In the genomic region with DNA sequence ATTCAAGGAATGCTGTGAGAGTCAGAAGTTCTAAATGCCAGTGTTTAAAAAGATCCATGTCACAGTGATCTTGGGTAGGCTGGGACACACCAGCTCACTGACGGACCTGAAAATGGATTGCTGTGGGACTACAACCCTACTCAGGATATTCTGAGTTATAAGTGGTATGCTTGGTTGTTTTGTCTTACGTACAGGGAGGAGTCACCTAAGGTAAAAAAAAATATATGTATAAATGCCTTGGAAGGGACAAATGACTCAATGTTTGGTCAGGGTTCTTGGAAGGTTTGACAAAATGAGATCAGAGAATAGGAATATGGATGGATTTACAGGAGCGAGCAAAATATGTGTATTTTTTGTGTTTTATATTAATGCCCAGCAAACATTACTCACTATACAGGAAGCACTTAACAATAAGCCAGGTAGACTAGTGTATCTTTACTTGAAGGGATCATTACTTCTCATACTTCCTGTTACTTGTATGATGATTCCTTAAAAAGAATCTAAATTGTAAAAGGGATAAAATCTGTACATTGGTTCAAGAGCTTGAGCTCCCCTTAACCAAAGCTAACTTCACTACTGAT, we compare ENCODE assay signal across 1 cellular context.
TF ChIP-seq lines count a peak whose summit lies in the region.

No MANE protein-coding gene starts in this region.

TF ChIP-seq in GM12878, 131 proteins besides CTCF, POLR2A, EP300 and RAD21 (continued from another document):
- TF ChIP-seq MYB (IDR thresholded peaks at IDR 0.05; ENCODE audit: borderline replicate concordance, low read depth, low read length) (no peak), RB1 (IDR thresholded peaks at IDR 0.05; ENCODE audit: borderline replicate concordance) (no peak), SMAD5 (IDR thresholded peaks at IDR 0.05; ENCODE audit: low read depth) (no peak), PAX5 (IDR thresholded peaks at IDR 0.05; ENCODE audit: borderline replicate concordance, low read depth, low read length) (no peak), TCF12 (IDR thresholded peaks at IDR 0.05; ENCODE audit: low read depth, low read length) (no peak)
- TF ChIP-seq, protein P1, sequence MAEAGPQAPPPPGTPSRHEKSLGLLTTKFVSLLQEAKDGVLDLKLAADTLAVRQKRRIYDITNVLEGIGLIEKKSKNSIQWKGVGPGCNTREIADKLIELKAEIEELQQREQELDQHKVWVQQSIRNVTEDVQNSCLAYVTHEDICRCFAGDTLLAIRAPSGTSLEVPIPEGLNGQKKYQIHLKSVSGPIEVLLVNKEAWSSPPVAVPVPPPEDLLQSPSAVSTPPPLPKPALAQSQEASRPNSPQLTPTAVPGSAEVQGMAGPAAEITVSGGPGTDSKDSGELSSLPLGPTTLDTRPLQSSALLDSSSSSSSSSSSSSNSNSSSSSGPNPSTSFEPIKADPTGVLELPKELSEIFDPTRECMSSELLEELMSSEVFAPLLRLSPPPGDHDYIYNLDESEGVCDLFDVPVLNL (IDR thresholded peaks at IDR 0.05; ENCODE audit: low read depth, low read length), result no peak
TF ChIP-seq in GM12878: peak in this region for 0.
